ENCODE assay signal across 8 cellular contexts in the genomic region with DNA sequence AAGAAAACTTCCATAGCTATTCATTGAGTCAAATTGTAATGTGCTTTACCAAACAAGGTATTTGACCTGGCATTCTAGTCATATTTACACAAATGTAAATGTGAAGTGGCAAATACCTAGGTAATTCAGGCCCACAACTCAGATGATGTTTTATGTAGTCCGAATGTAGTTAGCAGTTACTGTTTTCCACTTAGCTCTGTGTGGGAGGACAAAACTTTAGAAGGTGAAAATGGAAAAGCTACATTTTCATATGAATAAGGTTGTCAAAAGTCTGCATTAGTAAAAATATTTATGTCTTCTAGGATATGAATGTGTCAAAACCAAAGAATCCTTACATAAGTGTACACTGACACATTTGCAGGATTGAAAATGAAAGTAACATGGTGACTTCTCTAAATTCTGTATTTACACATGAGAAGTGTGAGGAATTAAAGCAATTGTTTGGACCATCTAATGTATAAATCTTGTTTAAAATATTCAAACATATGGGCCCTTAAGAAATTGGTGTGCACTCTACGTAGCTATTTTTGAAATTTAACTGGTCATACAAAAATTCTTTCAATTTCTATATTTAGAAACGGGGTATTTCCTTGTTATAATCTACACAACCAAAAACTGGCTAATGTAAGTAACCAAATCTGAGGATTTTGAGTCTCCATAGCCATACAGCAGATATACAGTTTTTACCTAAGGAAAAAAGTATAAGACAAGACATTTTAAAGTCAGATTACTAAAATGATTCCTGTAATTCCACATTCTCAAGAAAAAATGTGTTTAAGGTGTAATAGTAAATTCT.
DNase-seq lines count a peak whose midpoint lies in the region; ATAC-seq and TF ChIP-seq lines count a peak whose summit lies in the region.

No MANE protein-coding gene starts in this region.

- H3K36me3 ChIP-seq in KOPT-K1 (ENCODE audit: insufficient read depth, low read length): peaks cover 31% of the 10 kb centered on the region
- peaks cover 52% of the 10 kb centered on the region for H3K36me3 ChIP-seq in WERI-Rb-1

- H3K4me1 Mint-ChIP-seq in stimulated activated naive CD8-positive, alpha-beta T cell treated with anti-CD3 and anti-CD28 coated beads, Interleukin-15, amount 100 ng/mL, for 72 hours: peaks cover 20% of the 10 kb centered on the region

- TF ChIP-seq CTCF in WERI-Rb-1 (IDR thresholded peaks at IDR 0.05; ENCODE audit: low read depth, low read length): no peak

- no peak for ATAC-seq in stimulated activated naive CD8-positive, alpha-beta T cell treated with anti-CD3 and anti-CD28 coated beads, Interleukin-15, amount 100 ng/mL, for 72 hours
- ATAC-seq in HG03521 (IDR thresholded peaks at IDR 0.05; ENCODE audit: unreplicated experiment): no peak
- no peak for ATAC-seq in HG03135 (IDR thresholded peaks at IDR 0.05; ENCODE audit: unreplicated experiment)

- H3K27ac ChIP-seq in KOPT-K1 (ENCODE audit: low read depth, low read length, poor library complexity, severe bottlenecking): peak overlapping the region; percentile 99
- H3K27ac ChIP-seq in WERI-Rb-1: peak overlapping the region; percentile 100

- DNase-seq in DMS153 treated with DMSO at 0.1 percent for 48 hours (lab: John Stamatoyannopoulos, UW; ENCODE audit: unreplicated experiment) (peak; percentile 73), WERI-Rb-1 (no peak), foreskin melanocyte (peak; percentile 61)
- no peak for DNase-seq in stimulated activated naive CD8-positive, alpha-beta T cell treated with anti-CD3 and anti-CD28 coated beads, Interleukin-15, amount 100 ng/mL, for 72 hours
- no peak for DNase-seq in stimulated activated CD4-positive, alpha-beta T cell treated with anti-CD3 and anti-CD28 coated beads, Interleukin-2, amount 100 ng/mL, for 48 hours

- no peaks in the 10 kb centered on the region for H3K27me3 Mint-ChIP-seq in stimulated activated naive CD8-positive, alpha-beta T cell treated with anti-CD3 and anti-CD28 coated beads, Interleukin-15, amount 100 ng/mL, for 72 hours

- H3K27ac Mint-ChIP-seq in stimulated activated naive CD8-positive, alpha-beta T cell treated with anti-CD3 and anti-CD28 coated beads, Interleukin-15, amount 100 ng/mL, for 72 hours: peak overlapping the region; percentile 98 to 99

- H3K4me3 Mint-ChIP-seq in stimulated activated naive CD8-positive, alpha-beta T cell treated with anti-CD3 and anti-CD28 coated beads, Interleukin-15, amount 100 ng/mL, for 72 hours: peak overlapping the region; percentile 88 to 91

- H3K9me3 ChIP-seq in KOPT-K1 (ENCODE audit: insufficient read depth, low read length, poor library complexity, severe bottlenecking) (no peaks in the 10 kb centered on the region), WERI-Rb-1 (ENCODE audit: severe bottlenecking) (no peaks in the 10 kb centered on the region)

- H3K9me3 Mint-ChIP-seq in stimulated activated naive CD8-positive, alpha-beta T cell treated with anti-CD3 and anti-CD28 coated beads, Interleukin-15, amount 100 ng/mL, for 72 hours: no peaks in the 10 kb centered on the region

- H3K27me3 ChIP-seq in WERI-Rb-1 (ENCODE audit: insufficient read depth, low read depth, severe bottlenecking): no peaks in the 10 kb centered on the region

- peak overlapping the region; percentile 96 for H3K4me3 ChIP-seq in WERI-Rb-1 (ENCODE audit: low read depth, low read length)

Comparison
In these comparisons a context has a peak if more than half of its experiments do, and no peak if none do; other contexts are left out.
1. DNase-seq: peak in DMS153 treated with DMSO at 0.1 percent for 48 hours (single experiment) and foreskin melanocyte (single experiment); none in WERI-Rb-1 (single experiment), stimulated activated naive CD8-positive, alpha-beta T cell treated with anti-CD3 and anti-CD28 coated beads, Interleukin-15, amount 100 ng/mL, for 72 hours (0 of 2) and stimulated activated CD4-positive, alpha-beta T cell treated with anti-CD3 and anti-CD28 coated beads, Interleukin-2, amount 100 ng/mL, for 48 hours (0 of 2).